1 cellular context compared by ENCODE assay signal in genomic region chr6:79869600-79870084, GRCh38.
TF ChIP-seq lines count a peak whose summit lies in the region.

No MANE protein-coding gene starts in this region.

TF ChIP-seq in IMR-90, 13 proteins besides CTCF, POLR2A, EP300 and RAD21:
- TF ChIP-seq MAZ (IDR thresholded peaks at IDR 0.05; ENCODE audit: borderline replicate concordance, low read depth, low read length) (no peak), ELK1 (IDR thresholded peaks at IDR 0.05; ENCODE audit: borderline replicate concordance, low read depth, low read length) (no peak), RFX5 (IDR thresholded peaks at IDR 0.05; ENCODE audit: low read depth, low read length) (no peak), FOS (IDR thresholded peaks at IDR 0.05; ENCODE audit: low read depth, low read length) (no peak), SMC3 (IDR thresholded peaks at IDR 0.05; ENCODE audit: low read depth, low read length) (no peak; the same call in 1 of the 2 replicates), CEBPB (IDR thresholded peaks at IDR 0.05; ENCODE audit: low read depth, low read length) (no peak), MXI1 (IDR thresholded peaks at IDR 0.05; ENCODE audit: borderline replicate concordance, low read depth, low read length) (no peak), BHLHE40 (IDR thresholded peaks at IDR 0.05; ENCODE audit: low read depth, low read length) (no peak), USF2 (IDR thresholded peaks at IDR 0.05; ENCODE audit: low read depth, low read length) (no peak)
